In the genomic region with DNA sequence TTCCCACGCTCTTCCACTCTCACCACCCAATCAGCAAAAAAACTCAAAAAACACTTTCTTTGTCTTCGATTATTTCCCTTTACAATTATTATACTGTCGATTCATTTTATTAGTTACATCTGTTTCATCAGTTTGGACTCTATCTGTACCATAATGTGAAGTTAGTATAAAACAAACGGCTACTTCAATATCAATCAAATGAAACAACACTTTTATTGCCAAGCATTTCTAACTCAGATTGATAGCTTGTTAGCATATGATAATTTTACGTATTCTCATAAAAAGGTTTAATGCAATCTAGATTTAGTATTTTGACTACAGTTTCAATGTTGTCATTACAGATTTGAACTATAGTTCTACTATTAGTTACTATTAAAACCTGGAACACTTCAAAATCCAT, we compare ENCODE assay signal across 18 cellular contexts.
DNase-seq lines count a peak whose midpoint lies in the region; FAIRE-seq and TF ChIP-seq lines count a peak whose summit lies in the region.
"Had no signal": no experiment of that assay in that cellular context is flagged by ENCODE, and none has a peak within 500 bp of the region (broad histone marks: within the 10 kb centered on the region; RNA-seq: fewer than 3 reads in every experiment).

No MANE protein-coding gene starts in this region.

- peak overlapping the region; percentile 62 for H3K27ac Mint-ChIP-seq in Calu3 (ENCODE audit: unreplicated experiment)
- H3K27ac Mint-ChIP-seq: CD14-positive monocyte; CD4-positive, alpha-beta T cell; CD8-positive, alpha-beta memory T cell had no signal

- no TSS peak for BruUV-seq in Calu3 (replicated peaks; lab: Mats Ljungman, UMichigan)

- TF ChIP-seq CTCF in Calu3 (IDR thresholded peaks at IDR 0.05; ENCODE audit: unreplicated experiment), result no peak

- DNase-seq in Calu3 (no peak), HEK293T (ENCODE audit: extremely low spot score) (no peak), NCI-H1105 treated with DMSO at 0.1 percent for 48 hours (lab: John Stamatoyannopoulos, UW) (no peak), substantia nigra (lab: John Stamatoyannopoulos, UW) (no peak)
- no peak for DNase-seq in activated CD4-positive, alpha-beta T cell treated with anti-CD3 and anti-CD28 coated beads, Interleukin-2, amount 50 U/mL, for 4 hours
- DNase-seq: BE2C; CD4-positive, alpha-beta T cell; CD8-positive, alpha-beta memory T cell; DMS53; DMS79 treated with DMSO at 0.1 percent for 48 hours; GF-D8; H9 had no signal

- CTCF ChIA-PET in Calu3 (lab: Charles Lee), result interaction anchor here (2.0 kb wide), 1 partner anchor 14 kb away, joined by 4 read pairs; no protein-coding TSS in a partner anchor
- CTCF ChIA-PET in HEK293T (lab: Yijun Ruan, JAX), result interaction anchor here (0.6 kb wide), 1 partner anchor 109 kb away, joined by 3 read pairs; no protein-coding TSS in a partner anchor

- peaks cover 68% of the 10 kb centered on the region for H3K4me1 Mint-ChIP-seq in Calu3 (ENCODE audit: low read depth, unreplicated experiment)
- H3K4me1 Mint-ChIP-seq: CD14-positive monocyte; CD8-positive, alpha-beta memory T cell; H9 had no signal

- no peaks in the 10 kb centered on the region for H3K27me3 Mint-ChIP-seq in Calu3 (ENCODE audit: unreplicated experiment)
- H3K27me3 Mint-ChIP-seq: CD4-positive, alpha-beta T cell had no signal

- peaks cover 20% of the 10 kb centered on the region for H3K36me3 Mint-ChIP-seq in Calu3 (ENCODE audit: insufficient read depth, unreplicated experiment)
- H3K36me3 Mint-ChIP-seq: CD14-positive monocyte had no signal

- peaks cover 5% of the 10 kb centered on the region for H3K9me3 Mint-ChIP-seq in Calu3 (ENCODE audit: low read depth, unreplicated experiment)

- H3K4me3 Mint-ChIP-seq in Calu3 (ENCODE audit: low read depth, unreplicated experiment), result no peak overlapping the region
- H3K4me3 Mint-ChIP-seq: CD14-positive monocyte; CD4-positive, alpha-beta T cell; CD8-positive, alpha-beta memory T cell; GM23338; H9 had no signal

- POLR2A ChIA-PET in HEK293T (lab: Yijun Ruan, JAX), result no interaction called here

- H3K27ac ChIP-seq in substantia nigra (ENCODE audit: low read depth, low read length, poor library complexity, severe bottlenecking), result no peak overlapping the region
- H3K27ac ChIP-seq: BLaER1 treated with 17β-estradiol and CSF1 and Interleukin-3, amounts not matched to agents 10 nM and 100 nM had no signal

- peak; percentile 71 for FAIRE-seq in islet of Langerhans (lab: Jason Lieb, UNC)
- FAIRE-seq: GM12891, GM18507 had no signal

- intact Hi-C loops in Calu3 (cut with micrococcal nuclease; ENCODE audit: unreplicated experiment), result no loop called here

TF ChIP-seq in HEK293T, 16 proteins besides CTCF, POLR2A, EP300 and RAD21:
- TF ChIP-seq, protein P1, sequence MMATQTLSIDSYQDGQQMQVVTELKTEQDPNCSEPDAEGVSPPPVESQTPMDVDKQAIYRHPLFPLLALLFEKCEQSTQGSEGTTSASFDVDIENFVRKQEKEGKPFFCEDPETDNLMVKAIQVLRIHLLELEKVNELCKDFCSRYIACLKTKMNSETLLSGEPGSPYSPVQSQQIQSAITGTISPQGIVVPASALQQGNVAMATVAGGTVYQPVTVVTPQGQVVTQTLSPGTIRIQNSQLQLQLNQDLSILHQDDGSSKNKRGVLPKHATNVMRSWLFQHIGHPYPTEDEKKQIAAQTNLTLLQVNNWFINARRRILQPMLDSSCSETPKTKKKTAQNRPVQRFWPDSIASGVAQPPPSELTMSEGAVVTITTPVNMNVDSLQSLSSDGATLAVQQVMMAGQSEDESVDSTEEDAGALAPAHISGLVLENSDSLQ (IDR thresholded peaks at IDR 0.05), result peak; percentile 63
- TF ChIP-seq CTBP1 (IDR thresholded peaks at IDR 0.05; ENCODE audit: borderline replicate concordance) (no peak), L3MBTL2 (conservative IDR thresholded peaks at IDR 0.05) (no peak), TARDBP (IDR thresholded peaks at IDR 0.05) (no peak), FOXK2 (IDR thresholded peaks at IDR 0.05) (no peak)
